1 cellular context compared by ENCODE assay signal in genomic region chr3:12658593-12659058, GRCh38.
TF ChIP-seq lines count a peak whose summit lies in the region.

No MANE protein-coding gene starts in this region.

TF ChIP-seq in GM23338, 12 proteins besides CTCF, POLR2A, EP300 and RAD21 (continued from another document):
- TF ChIP-seq ZNF462 (CRISPR knock-in tag; IDR thresholded peaks at IDR 0.05) (no peak), ZNF114 (CRISPR knock-in tag; IDR thresholded peaks at IDR 0.05) (no peak)
